In genomic region chr4:1472911-1473518, GRCh38 we compare ENCODE assay signal across 17 cellular contexts.
A peak's percentile ranks its signal among the peaks of the same experiment; 100 is the strongest.
DNase-seq lines count a peak whose midpoint lies in the region; ATAC-seq and TF ChIP-seq lines count a peak whose summit lies in the region.
"Had no signal": no experiment of that assay in that cellular context is flagged by ENCODE, and none has a peak within 500 bp of the region (broad histone marks: within the 10 kb centered on the region; RNA-seq: fewer than 3 reads in every experiment).

No MANE protein-coding gene starts in this region.

- H3K4me1 Mint-ChIP-seq in T-helper 17 cell (no peaks in the 10 kb centered on the region), type B pancreatic cell (ENCODE audit: unreplicated experiment) (no peaks in the 10 kb centered on the region)
- H3K4me1 Mint-ChIP-seq: B cell had no signal

- H3K4me3 Mint-ChIP-seq in T-helper 17 cell (no peak overlapping the region), type B pancreatic cell (no peak overlapping the region)
- H3K4me3 Mint-ChIP-seq: B cell; CD4-positive, alpha-beta T cell had no signal

- ATAC-seq in left ventricle myocardium superior (no peak), T-helper 17 cell (no peak), HG03520 (IDR thresholded peaks at IDR 0.05; ENCODE audit: unreplicated experiment) (no peak)

- peaks cover 5% of the 10 kb centered on the region for H3K9me3 Mint-ChIP-seq in type B pancreatic cell

- H3K27ac ChIP-seq in right atrium auricular region: no peak overlapping the region

- H3K9me3 ChIP-seq in right atrium auricular region (no peaks in the 10 kb centered on the region), T-helper 17 cell (ENCODE audit: control insufficient read depth, low read length, poor library complexity, severe bottlenecking) (no peaks in the 10 kb centered on the region)
- H3K9me3 ChIP-seq: MG63 had no signal

- peaks cover 4% of the 10 kb centered on the region for H3K27me3 Mint-ChIP-seq in T-helper 17 cell
- H3K27me3 Mint-ChIP-seq in type B pancreatic cell: peaks cover 3% of the 10 kb centered on the region

- TF ChIP-seq CTCF in right atrium auricular region (IDR thresholded peaks at IDR 0.05) (no peak), type B pancreatic cell (conservative IDR thresholded peaks at IDR 0.05) (no peak)

- H3K27ac Mint-ChIP-seq in T-helper 17 cell (no peak overlapping the region), type B pancreatic cell (no peak overlapping the region)
- H3K27ac Mint-ChIP-seq: B cell; CD4-positive, alpha-beta T cell had no signal

- peaks cover 0 to 13% of the 10 kb centered on the region in 2 donors for H3K4me1 ChIP-seq in right atrium auricular region

- intact Hi-C loops in left ventricle myocardium superior (cut with micrococcal nuclease): no loop called here

- peak; percentile 10 for DNase-seq in left ventricle myocardium superior
- DNase-seq in right atrium auricular region (ENCODE audit: low spot score): no peak
- DNase-seq in T-helper 17 cell: peak in 2 of 3 donors; percentile 3 to 6
- peak; percentile 12 for DNase-seq in iPS-NIHi11 (ENCODE audit: low spot score)
- DNase-seq in type B pancreatic cell (ENCODE audit: extremely low spot score, unreplicated experiment): peak; percentile 56
- no peak for DNase-seq in NOMO-1 (lab: John Stamatoyannopoulos, UW; ENCODE audit: unreplicated experiment in 2 of 2)
- DNase-seq: CD4-positive, alpha-beta T cell; DMS79; Karpas-422; MG63; NCI-H1092 treated with DMSO at 0.1 percent for 48 hours; NCI-H2081 treated with DMSO at 0.1 percent for 48 hours; NCI-H510A; NCI-H82; SHP77 treated with DMSO at 0.1 percent for 48 hours had no signal

- peaks cover 3% of the 10 kb centered on the region for H3K36me3 Mint-ChIP-seq in T-helper 17 cell (ENCODE audit: low read depth)
- H3K36me3 Mint-ChIP-seq in type B pancreatic cell: no peaks in the 10 kb centered on the region

- H3K36me3 ChIP-seq in right atrium auricular region: no peaks in the 10 kb centered on the region
- H3K36me3 ChIP-seq: MG63 had no signal

- no peak overlapping the region for H3K4me3 ChIP-seq in right atrium auricular region
- H3K4me3 ChIP-seq: MG63 had no signal

- H3K27me3 ChIP-seq in right atrium auricular region: peaks cover 0 to 14% of the 10 kb centered on the region in 2 donors

Comparison
In these comparisons a context has a peak if more than half of its experiments do, and no peak if none do; other contexts are left out.
1. DNase-seq: peak in left ventricle myocardium superior (single experiment), T-helper 17 cell (2 of 3), iPS-NIHi11 (single experiment) and type B pancreatic cell (single experiment); none in right atrium auricular region (single experiment) and NOMO-1 (0 of 2).